Comparison of ENCODE assay signal across 35 cellular contexts in genomic region chr6:134098276-134098675, GRCh38. TPM values are rescaled to one million over a fixed set of nuclear protein-coding genes. Genes with fewer than 3 reads are reported as not detected.
"Had no signal": no experiment of that assay in that cellular context is flagged by ENCODE, and none has a peak within 500 bp of the region (broad histone marks: within the 10 kb centered on the region; RNA-seq: fewer than 3 reads in every experiment).

No MANE protein-coding gene starts in this region.

- H3K4me3 Mint-ChIP-seq: activated CD4-positive, alpha-beta memory T cell treated with anti-CD3 and anti-CD28 coated beads for 36 hours; activated CD4-positive, alpha-beta T cell treated with anti-CD3 and anti-CD28 coated beads for 36 hours; activated CD4-positive, alpha-beta T cell treated with anti-CD3 and anti-CD28 coated beads, Interleukin-2, amount 10 ng/mL, durations not matched to agents 24 days and 14 days; activated CD8-positive, alpha-beta memory T cell treated with anti-CD3 and anti-CD28 coated beads, Interleukin-2, amount 10 ng/mL, durations not matched to agents 7 days and 5 days; activated CD8-positive, alpha-beta T cell treated with anti-CD3 and anti-CD28 coated beads, Interleukin-2, amount 10 ng/mL, durations not matched to agents 7 days and 5 days; activated naive CD4-positive, alpha-beta T cell treated with anti-CD3 and anti-CD28 coated beads, Interleukin-2, amount 10 ng/mL, durations not matched to agents 7 days and 5 days; activated naive CD8-positive, alpha-beta T cell treated with anti-CD3 and anti-CD28 coated beads, Interleukin-2, amount 10 ng/mL, durations not matched to agents 7 days and 5 days; activated T-helper 1 cell treated with anti-CD3 and anti-CD28 coated beads, Interleukin-12 subunit alpha, Interleukin-12 subunit beta, Interleukin-2, Interleukin-4 antibody, amounts not matched to agents 30 ng/mL and 10 ng/mL and 1 ng/mL, durations not matched to agents 14 hours and 24 hours and 36 hours; brain; dendritic cell treated with granulocyte-macrophage colony-stimulating factor and Interleukin-4, amounts not matched to agents 40 ng/mL and 50 ng/mL, for 4 days; endodermal cell had no signal

- H3K27me3 ChIP-seq: ascending aorta, breast epithelium, cardiac muscle cell, dorsolateral prefrontal cortex, gastroesophageal sphincter had no signal

- H3K9me3 Mint-ChIP-seq: activated CD4-positive, alpha-beta memory T cell treated with anti-CD3 and anti-CD28 coated beads for 36 hours; activated CD4-positive, alpha-beta T cell treated with anti-CD3 and anti-CD28 coated beads, Interleukin-2, amount 10 ng/mL, durations not matched to agents 24 days and 14 days; activated naive CD4-positive, alpha-beta T cell treated with anti-CD3 and anti-CD28 coated beads, Interleukin-2, amount 10 ng/mL, durations not matched to agents 7 days and 5 days; activated naive CD4-positive, alpha-beta T cell treated with anti-CD3 and anti-CD28 coated beads, Interleukin-2, amount 50 U/mL, for 72 hours; activated naive CD8-positive, alpha-beta T cell treated with anti-CD3 and anti-CD28 coated beads, Interleukin-2, amount 10 ng/mL, durations not matched to agents 7 days and 5 days; activated T-helper 1 cell treated with anti-CD3 and anti-CD28 coated beads, Interleukin-12 subunit alpha, Interleukin-12 subunit beta, Interleukin-2, Interleukin-4 antibody, amounts not matched to agents 30 ng/mL and 10 ng/mL and 1 ng/mL, durations not matched to agents 14 hours and 24 hours and 36 hours; activated T-helper 2 cell treated with anti-CD3 and anti-CD28 coated beads, Interferon-gamma antibody, Interleukin-2, Interleukin-4, amounts not matched to agents 10 μg/mL and 5 μg/mL and 100 μg/mL, durations not matched to agents 14 hours and 24 hours and 36 hours; brain; dendritic cell treated with granulocyte-macrophage colony-stimulating factor and Interleukin-4, amounts not matched to agents 40 ng/mL and 50 ng/mL, for 4 days; endodermal cell had no signal

- H3K36me3 ChIP-seq: ascending aorta, breast epithelium, cardiac muscle cell, gastroesophageal sphincter, heart right ventricle had no signal

- H3K27ac ChIP-seq: ascending aorta, breast epithelium, cardiac muscle cell, coronary artery, dorsolateral prefrontal cortex, gastroesophageal sphincter, heart right ventricle had no signal

- DNase-seq: activated CD4-positive, alpha-beta memory T cell treated with anti-CD3 and anti-CD28 coated beads for 36 hours; activated CD4-positive, alpha-beta T cell treated with anti-CD3 and anti-CD28 coated beads for 36 hours; activated CD4-positive, alpha-beta T cell treated with anti-CD3 and anti-CD28 coated beads, Interleukin-2, amount 10 ng/mL, durations not matched to agents 24 days and 14 days; activated CD4-positive, CD25-positive, alpha-beta regulatory T cell; activated CD4-positive, CD25-positive, alpha-beta regulatory T cell treated with anti-CD3 and anti-CD28 coated beads, Interleukin-2, amount 50 U/mL, for 72 hours; activated CD8-positive, alpha-beta memory T cell treated with anti-CD3 and anti-CD28 coated beads, Interleukin-2, amount 10 ng/mL, durations not matched to agents 7 days and 5 days; activated CD8-positive, alpha-beta memory T cell treated with anti-CD3 and anti-CD28 coated beads, Interleukin-2, amount 50 U/mL, for 4 hours; activated CD8-positive, alpha-beta T cell treated with anti-CD3 and anti-CD28 coated beads, Interleukin-2, amount 10 ng/mL, durations not matched to agents 7 days and 5 days; activated effector memory CD4-positive, alpha-beta T cell treated with anti-CD3 and anti-CD28 coated beads, Interleukin-2, amount 50 U/mL, for 16 hours; activated naive CD4-positive, alpha-beta T cell; activated naive CD4-positive, alpha-beta T cell treated with anti-CD3 and anti-CD28 coated beads, Interleukin-2, amount 10 ng/mL, durations not matched to agents 7 days and 5 days; activated naive CD8-positive, alpha-beta T cell treated with anti-CD3 and anti-CD28 coated beads, Interleukin-2, amount 10 ng/mL, durations not matched to agents 7 days and 5 days; activated T-cell treated with anti-CD3 and anti-CD28 coated beads, Interleukin-2, amount 50 U/mL, for 1 hour; activated T-cell treated with anti-CD3 and anti-CD28 coated beads, Interleukin-2, amount 50 U/mL, for 48 hours; central memory CD4-positive, alpha-beta T cell; cerebellar nuclear complex; dorsolateral prefrontal cortex; effector memory CD4-positive, alpha-beta T cell; endodermal cell; foreskin melanocyte; heart right ventricle; T-helper 2 cell had no signal

- H3K27ac Mint-ChIP-seq: activated CD4-positive, alpha-beta memory T cell treated with anti-CD3 and anti-CD28 coated beads for 36 hours; activated CD4-positive, alpha-beta T cell treated with anti-CD3 and anti-CD28 coated beads for 36 hours; activated CD4-positive, alpha-beta T cell treated with anti-CD3 and anti-CD28 coated beads, Interleukin-2, amount 10 ng/mL, durations not matched to agents 24 days and 14 days; activated CD8-positive, alpha-beta memory T cell treated with anti-CD3 and anti-CD28 coated beads, Interleukin-2, amount 10 ng/mL, durations not matched to agents 7 days and 5 days; activated CD8-positive, alpha-beta T cell treated with anti-CD3 and anti-CD28 coated beads, Interleukin-2, amount 10 ng/mL, durations not matched to agents 7 days and 5 days; activated naive CD4-positive, alpha-beta T cell treated with anti-CD3 and anti-CD28 coated beads, Interleukin-2, amount 10 ng/mL, durations not matched to agents 7 days and 5 days; activated naive CD4-positive, alpha-beta T cell treated with anti-CD3 and anti-CD28 coated beads, Interleukin-2, amount 50 U/mL, for 72 hours; activated naive CD8-positive, alpha-beta T cell treated with anti-CD3 and anti-CD28 coated beads, Interleukin-2, amount 10 ng/mL, durations not matched to agents 7 days and 5 days; activated T-helper 1 cell treated with anti-CD3 and anti-CD28 coated beads, Interleukin-12 subunit alpha, Interleukin-12 subunit beta, Interleukin-2, Interleukin-4 antibody, amounts not matched to agents 30 ng/mL and 10 ng/mL and 1 ng/mL, durations not matched to agents 14 hours and 24 hours and 36 hours; activated T-helper 2 cell treated with anti-CD3 and anti-CD28 coated beads, Interferon-gamma antibody, Interleukin-2, Interleukin-4, amounts not matched to agents 10 μg/mL and 5 μg/mL and 100 μg/mL, durations not matched to agents 14 hours and 24 hours and 36 hours; brain; dendritic cell treated with granulocyte-macrophage colony-stimulating factor and Interleukin-4, amounts not matched to agents 40 ng/mL and 50 ng/mL, for 4 days; endodermal cell had no signal

- H3K4me1 Mint-ChIP-seq: activated CD4-positive, alpha-beta T cell treated with anti-CD3 and anti-CD28 coated beads for 36 hours; activated CD4-positive, alpha-beta T cell treated with anti-CD3 and anti-CD28 coated beads, Interleukin-2, amount 10 ng/mL, durations not matched to agents 24 days and 14 days; activated CD8-positive, alpha-beta memory T cell treated with anti-CD3 and anti-CD28 coated beads, Interleukin-2, amount 10 ng/mL, durations not matched to agents 7 days and 5 days; activated naive CD4-positive, alpha-beta T cell treated with anti-CD3 and anti-CD28 coated beads, Interleukin-2, amount 10 ng/mL, durations not matched to agents 7 days and 5 days; brain had no signal

- H3K36me3 Mint-ChIP-seq: activated CD4-positive, alpha-beta memory T cell treated with anti-CD3 and anti-CD28 coated beads for 36 hours; activated CD8-positive, alpha-beta memory T cell treated with anti-CD3 and anti-CD28 coated beads, Interleukin-2, amount 10 ng/mL, durations not matched to agents 7 days and 5 days; activated naive CD4-positive, alpha-beta T cell treated with anti-CD3 and anti-CD28 coated beads, Interleukin-2, amount 10 ng/mL, durations not matched to agents 7 days and 5 days; activated naive CD4-positive, alpha-beta T cell treated with anti-CD3 and anti-CD28 coated beads, Interleukin-2, amount 50 U/mL, for 72 hours; activated naive CD8-positive, alpha-beta T cell treated with anti-CD3 and anti-CD28 coated beads, Interleukin-2, amount 10 ng/mL, durations not matched to agents 7 days and 5 days; brain had no signal

- H3K4me3 ChIP-seq: ascending aorta, breast epithelium, cardiac muscle cell, coronary artery, dorsolateral prefrontal cortex, gastroesophageal sphincter, heart right ventricle had no signal

- ATAC-seq: activated CD4-positive, alpha-beta T cell treated with anti-CD3 and anti-CD28 coated beads for 36 hours; activated CD8-positive, alpha-beta memory T cell treated with anti-CD3 and anti-CD28 coated beads, Interleukin-2, amount 10 ng/mL, durations not matched to agents 7 days and 5 days; activated CD8-positive, alpha-beta T cell treated with anti-CD3 and anti-CD28 coated beads, Interleukin-2, amount 10 ng/mL, durations not matched to agents 7 days and 5 days; activated naive CD4-positive, alpha-beta T cell treated with anti-CD3 and anti-CD28 coated beads, Interleukin-2, amount 50 U/mL, for 72 hours; esophagus mucosa; gastroesophageal sphincter; heart right ventricle had no signal

- H3K4me1 ChIP-seq: ascending aorta, breast epithelium, gastroesophageal sphincter, heart right ventricle had no signal

RNA-seq across cellular contexts. Expression of gene SLC2A12, which starts 45.9 kb away (rescaled TPM):
- total RNA-seq: activated CD4-positive, alpha-beta T cell treated with anti-CD3 and anti-CD28 coated beads, Interleukin-2, amount 10 ng/mL, durations not matched to agents 24 days and 14 days; activated CD8-positive, alpha-beta memory T cell treated with anti-CD3 and anti-CD28 coated beads for 36 hours; activated T-helper 1 cell treated with anti-CD3 and anti-CD28 coated beads, Interleukin-12 subunit alpha, Interleukin-12 subunit beta, Interleukin-2, Interleukin-4 antibody, amounts not matched to agents 30 ng/mL and 10 ng/mL and 1 ng/mL, durations not matched to agents 14 hours and 24 hours and 36 hours; activated T-helper 2 cell treated with anti-CD3 and anti-CD28 coated beads, Interferon-gamma antibody, Interleukin-2, Interleukin-4, amounts not matched to agents 10 μg/mL and 5 μg/mL and 100 μg/mL, durations not matched to agents 14 hours and 24 hours and 36 hours; ascending aorta; T-helper 1 cell treated with Interleukin-12 subunit alpha and Interleukin-12 subunit beta and Interleukin-4 antibody, amounts not matched to agents 30 ng/mL and 1 ng/mL, for 36 hours had no signal
